11 cellular contexts compared by ENCODE assay signal in genomic region chr3:75670445-75670882, GRCh38. TPM values are rescaled to one million over a fixed set of nuclear protein-coding genes. Genes with fewer than 3 reads are reported as not detected.
DNase-seq lines count a peak whose midpoint lies in the region; ATAC-seq and TF ChIP-seq lines count a peak whose summit lies in the region.
"Not testable (repeated sequence)": the region's sequence is repeated elsewhere in the genome, so short reads cannot be mapped to it uniquely, and the experiment has no call there.
"Had no signal": no experiment of that assay in that cellular context is flagged by ENCODE, and none has a peak within 500 bp of the region (broad histone marks: within the 10 kb centered on the region; RNA-seq: fewer than 3 reads in every experiment).

No MANE protein-coding gene starts in this region.

- peaks cover 14% of the 10 kb centered on the region for H3K4me1 Mint-ChIP-seq in CD8-positive, alpha-beta T cell (ENCODE audit: low read depth)
- not testable (repeated sequence) for H3K4me1 Mint-ChIP-seq in activated CD8-positive, alpha-beta T cell treated with anti-CD3 and anti-CD28 coated beads, Interleukin-2, amount 10 ng/mL, durations not matched to agents 7 days and 5 days (ENCODE audit: low read depth)
- peaks cover 33% of the 10 kb centered on the region for H3K4me1 Mint-ChIP-seq in osteocyte (ENCODE audit: unreplicated experiment)

- not testable (repeated sequence) for H3K27ac Mint-ChIP-seq in CD8-positive, alpha-beta T cell
- peak overlapping the region; percentile 47 for H3K27ac Mint-ChIP-seq in activated CD8-positive, alpha-beta T cell treated with anti-CD3 and anti-CD28 coated beads, Interleukin-2, amount 10 ng/mL, durations not matched to agents 7 days and 5 days
- H3K27ac Mint-ChIP-seq in osteocyte (ENCODE audit: unreplicated experiment), result peak overlapping the region; percentile 94

- not testable (repeated sequence) for H3K4me3 ChIP-seq in CD8-positive, alpha-beta T cell (ENCODE audit: low read depth, low read length); fibroblast of villous mesenchyme (ENCODE audit: low read depth, low read length); kidney epithelial cell (ENCODE audit: low read depth, low read length)
- peak overlapping the region; percentile 68 for H3K4me3 ChIP-seq in HUES6 (ENCODE audit: low read depth, low read length)
- H3K4me3 ChIP-seq in cardiac fibroblast (replicated peaks in 1 of 2; ENCODE audit: low read depth in 2 of 2, low read length in 2 of 2), result peak overlapping the region; percentile 2 to 24
- peak overlapping the region; percentile 57 for H3K4me3 ChIP-seq in suprapubic skin

- TF ChIP-seq EP300 in suprapubic skin (IDR thresholded peaks at IDR 0.05), result not testable (repeated sequence)

- not testable (repeated sequence) for H3K4me1 ChIP-seq in CD8-positive, alpha-beta T cell (ENCODE audit: insufficient read depth, low read length); HUES6 (ENCODE audit: control insufficient read depth, insufficient read depth, low read length)
- peaks cover 38% of the 10 kb centered on the region for H3K4me1 ChIP-seq in suprapubic skin

- H3K27me3 ChIP-seq in CD8-positive, alpha-beta T cell (ENCODE audit: insufficient read depth, low read length), result not testable (repeated sequence)
- H3K27me3 ChIP-seq in HUES6 (ENCODE audit: control insufficient read depth, insufficient read depth, low read length) (peaks cover 78% of the 10 kb centered on the region), kidney epithelial cell (ENCODE audit: control insufficient read depth, insufficient read depth, low read length) (peaks cover 52% of the 10 kb centered on the region), suprapubic skin (peaks cover 48% of the 10 kb centered on the region)

- CTCF ChIA-PET in CD8-positive, alpha-beta T cell (lab: Charles Lee); activated CD8-positive, alpha-beta T cell treated with anti-CD3 and anti-CD28 coated beads, Interleukin-2, amount 10 ng/mL, durations not matched to agents 7 days and 5 days (lab: Charles Lee): not testable (repeated sequence)

- not testable (repeated sequence) for H3K27ac ChIP-seq in CD8-positive, alpha-beta T cell (ENCODE audit: low read depth, low read length); HUES6 (ENCODE audit: low read depth, low read length); suprapubic skin

- peak overlapping the region; percentile 22 for H3K4me3 Mint-ChIP-seq in CD8-positive, alpha-beta T cell
- not testable (repeated sequence) for H3K4me3 Mint-ChIP-seq in activated CD8-positive, alpha-beta T cell treated with anti-CD3 and anti-CD28 coated beads, Interleukin-2, amount 10 ng/mL, durations not matched to agents 7 days and 5 days
- peak overlapping the region; percentile 63 for H3K4me3 Mint-ChIP-seq in osteocyte (ENCODE audit: unreplicated experiment)

- POLR2A ChIA-PET in CD8-positive, alpha-beta T cell (lab: Charles Lee); activated CD8-positive, alpha-beta T cell treated with anti-CD3 and anti-CD28 coated beads, Interleukin-2, amount 10 ng/mL, durations not matched to agents 7 days and 5 days (lab: Charles Lee): not testable (repeated sequence)

- intact Hi-C loops in CD8-positive, alpha-beta T cell (cut with DNase I, micrococcal nuclease), result not testable (repeated sequence)

- not testable (repeated sequence) for H3K36me3 Mint-ChIP-seq in CD8-positive, alpha-beta T cell
- peaks cover 20% of the 10 kb centered on the region for H3K36me3 Mint-ChIP-seq in activated CD8-positive, alpha-beta T cell treated with anti-CD3 and anti-CD28 coated beads, Interleukin-2, amount 10 ng/mL, durations not matched to agents 7 days and 5 days (ENCODE audit: low read depth)
- H3K36me3 Mint-ChIP-seq in osteocyte (ENCODE audit: unreplicated experiment), result peaks cover 19% of the 10 kb centered on the region

- not testable (repeated sequence) for TF ChIP-seq CTCF in CD8-positive, alpha-beta T cell (IDR thresholded peaks at IDR 0.05); cardiac fibroblast (IDR thresholded peaks at IDR 0.05; ENCODE audit: low read depth, low read length); fibroblast of villous mesenchyme (IDR thresholded peaks at IDR 0.05; ENCODE audit: insufficient read depth, low read depth, low read length); kidney epithelial cell (IDR thresholded peaks at IDR 0.05; ENCODE audit: insufficient read depth, low read length, poor library complexity, severe bottlenecking); osteocyte (IDR thresholded peaks at IDR 0.05); suprapubic skin (IDR thresholded peaks at IDR 0.05)

- TF ChIP-seq POLR2A in suprapubic skin (IDR thresholded peaks at IDR 0.05), result not testable (repeated sequence)

- peaks cover 47% of the 10 kb centered on the region for H3K27me3 Mint-ChIP-seq in CD8-positive, alpha-beta T cell (ENCODE audit: low read depth)
- H3K27me3 Mint-ChIP-seq in activated CD8-positive, alpha-beta T cell treated with anti-CD3 and anti-CD28 coated beads, Interleukin-2, amount 10 ng/mL, durations not matched to agents 7 days and 5 days (ENCODE audit: low read depth), result peaks cover 35% of the 10 kb centered on the region
- not testable (repeated sequence) for H3K27me3 Mint-ChIP-seq in osteocyte (ENCODE audit: unreplicated experiment)

- WGBS in suprapubic skin, result 21% methylated on average over 18 of the region's 22 CpGs

- not testable (repeated sequence) for H3K9me3 ChIP-seq in CD8-positive, alpha-beta T cell (ENCODE audit: low read length); suprapubic skin
- H3K9me3 ChIP-seq in HUES6 (ENCODE audit: control insufficient read depth, insufficient read depth, low read depth, low read length), result peaks cover 22% of the 10 kb centered on the region

- not testable (repeated sequence) for DNase-seq in CD8-positive, alpha-beta T cell; activated CD8-positive, alpha-beta T cell treated with anti-CD3 and anti-CD28 coated beads, Interleukin-2, amount 10 ng/mL, durations not matched to agents 7 days and 5 days; osteocyte (ENCODE audit: extremely low spot score, unreplicated experiment); suprapubic skin (ENCODE audit: low spot score in 2 of 2)
- DNase-seq in cardiac fibroblast (ENCODE audit: low read depth in 2 of 2) (peak; percentile 47 to 76), fibroblast of villous mesenchyme (ENCODE audit: low read depth) (peak; percentile 26), kidney epithelial cell (ENCODE audit: low read depth) (peak; percentile 10)

- peak overlapping the region; percentile 51 for H3K9ac ChIP-seq in HUES6 (ENCODE audit: low read length)

- not testable (repeated sequence) for H3K36me3 ChIP-seq in CD8-positive, alpha-beta T cell (ENCODE audit: insufficient read depth, low read length); HUES6 (ENCODE audit: control insufficient read depth, insufficient read depth, low read length); kidney epithelial cell (ENCODE audit: control insufficient read depth, insufficient read depth, low read length); suprapubic skin

- not testable (repeated sequence) for ATAC-seq in CD8-positive, alpha-beta T cell; activated CD8-positive, alpha-beta T cell treated with anti-CD3 and anti-CD28 coated beads, Interleukin-2, amount 10 ng/mL, durations not matched to agents 7 days and 5 days

- peaks cover 16% of the 10 kb centered on the region for H3K9me3 Mint-ChIP-seq in CD8-positive, alpha-beta T cell
- peaks cover 38% of the 10 kb centered on the region for H3K9me3 Mint-ChIP-seq in activated CD8-positive, alpha-beta T cell treated with anti-CD3 and anti-CD28 coated beads, Interleukin-2, amount 10 ng/mL, durations not matched to agents 7 days and 5 days (ENCODE audit: insufficient read depth)
- peaks cover 20% of the 10 kb centered on the region for H3K9me3 Mint-ChIP-seq in osteocyte (ENCODE audit: unreplicated experiment)

RNA-seq across cellular contexts. Expression of gene FRG2C, which starts 6.3 kb away (rescaled TPM):
- total RNA-seq in CD8-positive, alpha-beta T cell, result not detected
- total RNA-seq in activated CD8-positive, alpha-beta T cell treated with anti-CD3 and anti-CD28 coated beads, Interleukin-2, amount 10 ng/mL, durations not matched to agents 7 days and 5 days, result not detected
- total RNA-seq in fibroblast of villous mesenchyme (under 0.01 TPM in 1 of 2 replicates, not detected in the other), kidney epithelial cell (not detected in 2 replicates), osteocyte (not detected in 2 replicates), suprapubic skin (not detected)
- total RNA-seq: CD4-positive, alpha-beta T cell; NCI-H460; omental fat pad had no signal
